17 cellular contexts compared by ENCODE assay signal in genomic region chr2:55107428-55107827, GRCh38. TPM values are rescaled to one million over a fixed set of nuclear protein-coding genes. Genes with fewer than 3 reads are reported as not detected.
DNase-seq lines count a peak whose midpoint lies in the region; ATAC-seq and TF ChIP-seq lines count a peak whose summit lies in the region.
"Had no signal": no experiment of that assay in that cellular context is flagged by ENCODE, and none has a peak within 500 bp of the region (broad histone marks: within the 10 kb centered on the region; RNA-seq: fewer than 3 reads in every experiment).

No MANE protein-coding gene starts in this region.

- ATAC-seq in left cardiac atrium (no peak), aorta (ENCODE audit: low FRiP score) (no peak)
- ATAC-seq: effector memory CD8-positive, alpha-beta T cell had no signal

- TF ChIP-seq CTCF in right atrium auricular region (IDR thresholded peaks at IDR 0.05) = no peak
- TF ChIP-seq CTCF in brain (conservative IDR thresholded peaks at IDR 0.05) = no peak

- H3K36me3 Mint-ChIP-seq in brain = no peaks in the 10 kb centered on the region

- H3K4me1 Mint-ChIP-seq in brain = peaks cover 53% of the 10 kb centered on the region

- no peaks in the 10 kb centered on the region for H3K9me3 Mint-ChIP-seq in brain
- H3K9me3 Mint-ChIP-seq: activated B cell treated with CpG ODN at 0.5 μM for 24 hours; effector memory CD8-positive, alpha-beta T cell had no signal

- H3K27ac ChIP-seq in right atrium auricular region (peak overlapping the region; percentile 16 to 94), muscle layer of colon (ENCODE audit: low read depth, low read length) (peak overlapping the region; percentile 78), aorta (ENCODE audit: low read depth in 1 of 2, low read length in 2 of 2) (peak overlapping the region; percentile 50 to 76)
- H3K27ac ChIP-seq: left ventricle myocardium inferior, upper lobe of left lung had no signal

- H3K4me3 Mint-ChIP-seq in brain = no peak overlapping the region
- H3K4me3 Mint-ChIP-seq: activated B cell treated with CpG ODN at 0.5 μM for 24 hours; effector memory CD8-positive, alpha-beta T cell had no signal

- H3K9ac ChIP-seq in muscle layer of colon (ENCODE audit: low read length) = no peak overlapping the region

- DNase-seq in right atrium auricular region (ENCODE audit: low spot score) (no peak), left cardiac atrium (no peak), aorta (no peak), C1 segment of cervical spinal cord (lab: John Stamatoyannopoulos, UW) (no peak), NCI-H1105 treated with DMSO at 0.1 percent for 48 hours (lab: John Stamatoyannopoulos, UW) (no peak), GM03348 (ENCODE audit: low spot score) (no peak)
- DNase-seq: ACHN; activated B cell treated with CpG ODN at 0.5 μM for 24 hours; adrenal gland; effector memory CD8-positive, alpha-beta T cell; heart left ventricle; left ventricle myocardium inferior; NCI-H187; stimulated activated CD4-positive, alpha-beta T cell treated with anti-CD3 and anti-CD28 coated beads, Interleukin-12 subunit alpha, Interleukin-12 subunit beta, amount 100 ng/mL, for 4 hours; upper lobe of left lung had no signal

- peaks cover 3% of the 10 kb centered on the region for H3K27me3 Mint-ChIP-seq in brain
- H3K27me3 Mint-ChIP-seq: activated B cell treated with CpG ODN at 0.5 μM for 24 hours; effector memory CD8-positive, alpha-beta T cell had no signal

- H3K36me3 ChIP-seq in right atrium auricular region = no peaks in the 10 kb centered on the region
- H3K36me3 ChIP-seq in muscle layer of colon (ENCODE audit: insufficient read depth, low read length) = no peaks in the 10 kb centered on the region
- no peaks in the 10 kb centered on the region for H3K36me3 ChIP-seq in aorta (ENCODE audit: control insufficient read depth in 1 of 2, insufficient read depth in 2 of 2, low read length in 1 of 2)
- H3K36me3 ChIP-seq: adrenal gland, heart left ventricle, left ventricle myocardium inferior, upper lobe of left lung had no signal

- H3K4me1 ChIP-seq in right atrium auricular region = peaks cover 0 to 25% of the 10 kb centered on the region in 2 donors
- H3K4me1 ChIP-seq in muscle layer of colon (ENCODE audit: insufficient read depth, low read length) = peaks cover 56% of the 10 kb centered on the region
- H3K4me1 ChIP-seq in aorta (ENCODE audit: control insufficient read depth in 1 of 2, insufficient read depth in 2 of 2, low read length in 2 of 2) = peaks cover 4 to 6% of the 10 kb centered on the region in 2 donors

- H3K4me3 ChIP-seq in right atrium auricular region (no peak overlapping the region), muscle layer of colon (ENCODE audit: low read depth in 1 of 2, low read length in 2 of 2) (no peak overlapping the region), aorta (ENCODE audit: low read length in 2 of 2) (no peak overlapping the region)
- H3K4me3 ChIP-seq: adrenal gland, heart left ventricle, left ventricle myocardium inferior, upper lobe of left lung had no signal

- no peaks in the 10 kb centered on the region for H3K9me3 ChIP-seq in right atrium auricular region
- H3K9me3 ChIP-seq in muscle layer of colon (ENCODE audit: low read length) = no peaks in the 10 kb centered on the region
- no peaks in the 10 kb centered on the region for H3K9me3 ChIP-seq in aorta (ENCODE audit: control insufficient read depth, low read length)
- H3K9me3 ChIP-seq: adrenal gland, heart left ventricle, left ventricle myocardium inferior, upper lobe of left lung had no signal

- H3K27ac Mint-ChIP-seq in brain = peak overlapping the region in 3 of 5 experiments; percentile 69 to 98 (median 72)
- H3K27ac Mint-ChIP-seq: activated B cell treated with CpG ODN at 0.5 μM for 24 hours; effector memory CD8-positive, alpha-beta T cell had no signal

- intact Hi-C loops in left cardiac atrium (cut with DNase I) = no loop called here
- intact Hi-C loops in aorta (cut with DNase I) = no loop called here

- H3K27me3 ChIP-seq in right atrium auricular region (no peaks in the 10 kb centered on the region), muscle layer of colon (ENCODE audit: control insufficient read depth in 1 of 2, insufficient read depth in 2 of 2, low read length in 2 of 2) (no peaks in the 10 kb centered on the region), aorta (ENCODE audit: control insufficient read depth in 1 of 2, insufficient read depth in 2 of 2, low read length in 1 of 2) (no peaks in the 10 kb centered on the region)
- H3K27me3 ChIP-seq: adrenal gland, heart left ventricle, upper lobe of left lung had no signal

RNA-seq across cellular contexts. Expression of gene RTN4, which starts 57.2 kb away (rescaled TPM):
- total RNA-seq in right atrium auricular region (100 to 1,000 TPM; 152 to 203 TPM), left cardiac atrium (100 to 1,000 TPM; 249 to 251 TPM), aorta (100 to 1,000 TPM; 311 to 357 TPM)
- polyA plus RNA-seq in brain (ENCODE audit: insufficient read depth, low read depth, low replicate concordance) (228 TPM), aorta (100 to 1,000 TPM; 125 to 163 TPM)
